In genomic region chr6:13814938-13815575, GRCh38 we compare ENCODE assay signal across 8 cellular contexts. TPM values are rescaled to one million over a fixed set of nuclear protein-coding genes. Genes with fewer than 3 reads are reported as not detected.
A peak's percentile ranks its signal among the peaks of the same experiment; 100 is the strongest.
DNase-seq lines count a peak whose midpoint lies in the region; ATAC-seq and TF ChIP-seq lines count a peak whose summit lies in the region.

No MANE protein-coding gene starts in this region.

- peaks cover 6% of the 10 kb centered on the region for H3K27me3 Mint-ChIP-seq in activated CD4-positive, alpha-beta memory T cell treated with anti-CD3 and anti-CD28 coated beads, Interleukin-2, amount 10 ng/mL, durations not matched to agents 7 days and 5 days

- DNase-seq in AG08395 (ENCODE audit: low spot score), result peak; percentile 6
- DNase-seq in HL-60 (ENCODE audit: low read depth in 1 of 2, low spot score in 1 of 2), result peak in 1 of 2 experiments; percentile 32
- DNase-seq in activated CD4-positive, alpha-beta memory T cell treated with anti-CD3 and anti-CD28 coated beads, Interleukin-2, amount 10 ng/mL, durations not matched to agents 7 days and 5 days, result no peak
- no peak for DNase-seq in stomach
- DNase-seq in left lobe of liver (ENCODE audit: low spot score), result no peak

- H3K36me3 Mint-ChIP-seq in activated CD4-positive, alpha-beta memory T cell treated with anti-CD3 and anti-CD28 coated beads, Interleukin-2, amount 10 ng/mL, durations not matched to agents 7 days and 5 days (ENCODE audit: low read depth), result no peaks in the 10 kb centered on the region

- H3K9me3 ChIP-seq in iPS-15b (ENCODE audit: control insufficient read depth, insufficient read depth, low read length) (no peaks in the 10 kb centered on the region), stomach (no peaks in the 10 kb centered on the region)

- TF ChIP-seq CTCF in HL-60 (IDR thresholded peaks at IDR 0.05; ENCODE audit: insufficient read depth, low read length), result no peak
- TF ChIP-seq CTCF in stomach (IDR thresholded peaks at IDR 0.05), result no peak

- no peaks in the 10 kb centered on the region for H3K9me3 Mint-ChIP-seq in activated CD4-positive, alpha-beta memory T cell treated with anti-CD3 and anti-CD28 coated beads, Interleukin-2, amount 10 ng/mL, durations not matched to agents 7 days and 5 days

- intact Hi-C loops in stomach (cut with DNase I; ENCODE audit: low total_unique reads), result no loop called here

- H3K27ac ChIP-seq in HL-60 (replicated peaks) (peak overlapping the region; percentile 84), stomach (peak overlapping the region; percentile 91 to 98 (median 97))

- peak overlapping the region; percentile 62 for H3K9ac ChIP-seq in iPS-15b (ENCODE audit: low read depth, low read length)

- CTCF ChIA-PET in activated CD4-positive, alpha-beta memory T cell treated with anti-CD3 and anti-CD28 coated beads, Interleukin-2, amount 10 ng/mL, durations not matched to agents 7 days and 5 days (lab: Charles Lee), result interaction anchor here (1.1 to 2.2 kb wide), 5 partner anchors 13 to 241 kb away, joined by 3 to 11 read pairs (median 4); partner anchors contain the start of gene SIRT5

- 32 to 41% (median 39%) methylated on average over 8 of the region's 8 CpGs for WGBS in stomach, 5 donors

- H3K4me1 Mint-ChIP-seq in activated CD4-positive, alpha-beta memory T cell treated with anti-CD3 and anti-CD28 coated beads, Interleukin-2, amount 10 ng/mL, durations not matched to agents 7 days and 5 days, result peaks cover 36% of the 10 kb centered on the region

- peak overlapping the region; percentile 85 for H3K4me3 Mint-ChIP-seq in activated CD4-positive, alpha-beta memory T cell treated with anti-CD3 and anti-CD28 coated beads, Interleukin-2, amount 10 ng/mL, durations not matched to agents 7 days and 5 days

- no peak for TF ChIP-seq POLR2A in stomach (IDR thresholded peaks at IDR 0.05)

- POLR2A ChIA-PET in activated CD4-positive, alpha-beta memory T cell treated with anti-CD3 and anti-CD28 coated beads, Interleukin-2, amount 10 ng/mL, durations not matched to agents 7 days and 5 days (lab: Charles Lee), result interaction anchor here (0.6 to 2.7 kb wide), 8 partner anchors 20 to 241 kb away, joined by 3 to 17 read pairs (median 4); partner anchors contain the start of genes NOL7, RANBP9 and SIRT5

- H3K36me3 ChIP-seq in iPS-15b (ENCODE audit: control insufficient read depth, insufficient read depth, low read length) (no peaks in the 10 kb centered on the region), stomach (no peaks in the 10 kb centered on the region)

- TF ChIP-seq EP300 in stomach (IDR thresholded peaks at IDR 0.05), result no peak

- H3K27me3 ChIP-seq in HL-60 (ENCODE audit: insufficient read depth, poor library complexity, severe bottlenecking) (no peaks in the 10 kb centered on the region), iPS-15b (ENCODE audit: control insufficient read depth, insufficient read depth, low read length) (no peaks in the 10 kb centered on the region), stomach (no peaks in the 10 kb centered on the region)

- peak overlapping the region; percentile 91 for H3K4me3 ChIP-seq in HL-60 (replicated peaks; ENCODE audit: insufficient read depth, low read length)
- peak overlapping the region; percentile 66 for H3K4me3 ChIP-seq in iPS-15b (ENCODE audit: low read depth, low read length)
- peak overlapping the region; percentile 88 to 97 (median 90) for H3K4me3 ChIP-seq in stomach

- H3K4me1 ChIP-seq in iPS-15b (ENCODE audit: control insufficient read depth, insufficient read depth, low read length) (peaks cover 3% of the 10 kb centered on the region), stomach (peaks cover 10 to 43% (median 41%) of the 10 kb centered on the region in 4 donors)

- H3K27ac Mint-ChIP-seq in activated CD4-positive, alpha-beta memory T cell treated with anti-CD3 and anti-CD28 coated beads, Interleukin-2, amount 10 ng/mL, durations not matched to agents 7 days and 5 days, result peak overlapping the region; percentile 78

- ATAC-seq in GM18907 (IDR thresholded peaks at IDR 0.05; ENCODE audit: unreplicated experiment) (no peak), HG02798 (IDR thresholded peaks at IDR 0.05; ENCODE audit: poor library complexity, unreplicated experiment) (no peak), left lobe of liver (no peak)

RNA-seq across cellular contexts. Expression of gene MCUR1, which starts 0.7 kb away (rescaled TPM):
- 10 to 100 TPM; 23.1 to 23.4 TPM for total RNA-seq in activated CD4-positive, alpha-beta memory T cell treated with anti-CD3 and anti-CD28 coated beads, Interleukin-2, amount 10 ng/mL, durations not matched to agents 7 days and 5 days
- total RNA-seq in stomach (10 to 100 TPM in 2 of 5 donors, 1 to 10 TPM in 3; 2.3 to 11.9 (median 5.5) TPM), left lobe of liver (18.1 TPM)
- polyA plus RNA-seq in stomach, result 10 to 100 TPM in 2 of 3 donors, 1 to 10 TPM in 1; 7.5 to 16.4 (median 16.4) TPM
